Comparison of ENCODE assay signal across 19 cellular contexts in genomic region chr7:26694156-26694555, GRCh38.
"Had no signal": no experiment of that assay in that cellular context is flagged by ENCODE, and none has a peak within 500 bp of the region (broad histone marks: within the 10 kb centered on the region; RNA-seq: fewer than 3 reads in every experiment).

No MANE protein-coding gene starts in this region.

- H3K4me3 ChIP-seq: left lung, tibial artery had no signal

- H3K27ac ChIP-seq: left lung, tibial artery had no signal

- H3K36me3 ChIP-seq: left lung, tibial artery had no signal

- H3K9me3 ChIP-seq: left lung, tibial artery had no signal

- FAIRE-seq: kidney, urothelium cell line had no signal

- DNase-seq: activated CD4-positive, alpha-beta T cell treated with anti-CD3 and anti-CD28 coated beads, Interleukin-2, amount 10 ng/mL, durations not matched to agents 24 days and 14 days; activated CD4-positive, CD25-positive, alpha-beta regulatory T cell; activated CD8-positive, alpha-beta memory T cell treated with anti-CD3 and anti-CD28 coated beads, Interleukin-2, amount 50 U/mL, for 48 hours; activated gamma-delta T cell; activated T-cell treated with anti-CD3 and anti-CD28 coated beads, Interleukin-2, amount 50 U/mL, for 72 hours; amniotic stem cell; caudate nucleus; foreskin fibroblast; hippocampal formation; kidney; left lung; mesenchymal stem cell; nucleus accumbens; stimulated activated CD4-positive, alpha-beta T cell treated with anti-CD3 and anti-CD28 coated beads, Interleukin-4, amount 100 ng/mL, for 1 hour; stimulated activated naive CD4-positive, alpha-beta T cell; tibial artery had no signal

- H3K27me3 ChIP-seq: left lung, tibial artery had no signal

- ATAC-seq: activated naive CD4-positive, alpha-beta T cell treated with anti-CD3 and anti-CD28 coated beads, Interleukin-2, amount 50 U/mL, for 72 hours; activated T-cell treated with anti-CD3 and anti-CD28 coated beads, Interleukin-2, amount 50 U/mL, for 72 hours; left lung; natural killer cell treated with Interleukin-12 subunit alpha and Interleukin-12 subunit beta and Interleukin-15 and Interleukin-18, amount 100 ng/mL, for 72 hours had no signal
